ENCODE assay signal across 8 cellular contexts in genomic region chr19:44304659-44305193, GRCh38. TPM values are rescaled to one million over a fixed set of nuclear protein-coding genes. Genes with fewer than 3 reads are reported as not detected.
DNase-seq lines count a peak whose midpoint lies in the region; ATAC-seq, FAIRE-seq and TF ChIP-seq lines count a peak whose summit lies in the region.

Gene ZNF235 (minus strand): TSS chr19:44305025. CDS start chr19:44303404, 1,621 bp downstream.

- TF ChIP-seq CTCF in A549 (IDR thresholded peaks at IDR 0.05) (no peak), WTC11 (IDR thresholded peaks at IDR 0.05) (no peak)

- peak within 1 kb of the TSS; percentile 17 for H3K27ac Mint-ChIP-seq in WTC11
- H3K27ac Mint-ChIP-seq in central memory CD8-positive, alpha-beta T cell (ENCODE audit: low read depth), result peak within 1 kb of the TSS; percentile 80

- 0 out of 5 replicates have a peak, but pooled peaks of 1 of the 2 experiments have one; percentile 18 for TF ChIP-seq RAD21 in A549 (conservative IDR thresholded peaks at IDR 0.05 in 1 of 2, IDR thresholded peaks at IDR 0.05 in 1 of 2)

- peak within 1 kb of the TSS; percentile 66 for H3K4me3 ChIP-seq in A549

- H3K9me3 Mint-ChIP-seq in WTC11, result peaks cover 25% of the 10 kb centered on the region
- H3K9me3 Mint-ChIP-seq in central memory CD8-positive, alpha-beta T cell, result peaks cover 8% of the 10 kb centered on the region

- H3K4me1 ChIP-seq in A549, result no peaks in the 10 kb centered on the region

- DNase-seq in A549 (ENCODE audit: low read depth in 1 of 2, low spot score in 1 of 2), result peak; percentile 96 to 99
- DNase-seq in NCI-H2171 treated with DMSO at 0.1 percent for 48 hours (lab: John Stamatoyannopoulos, UW), result peak; percentile 92
- peak; percentile 87 for DNase-seq in WTC11 (ENCODE audit: low spot score)
- DNase-seq in central memory CD8-positive, alpha-beta T cell (ENCODE audit: low spot score in 2 of 2), result peak; percentile 17 to 27
- DNase-seq in inferior parietal cortex (ENCODE audit: extremely low spot score), result peak; percentile 99
- DNase-seq in smooth muscle cell of the brain vasculature (ENCODE audit: low read depth, low spot score), result peak; percentile 89

- H3K4me3 Mint-ChIP-seq in WTC11, result peak within 1 kb of the TSS; percentile 94
- H3K4me3 Mint-ChIP-seq in central memory CD8-positive, alpha-beta T cell, result peak within 1 kb of the TSS; percentile 84

- H3K27me3 Mint-ChIP-seq in WTC11 (ENCODE audit: low read depth), result peaks cover 12% of the 10 kb centered on the region
- peaks cover 13% of the 10 kb centered on the region for H3K27me3 Mint-ChIP-seq in central memory CD8-positive, alpha-beta T cell

- H3K36me3 Mint-ChIP-seq in WTC11, result peaks cover 22% of the 10 kb centered on the region
- H3K36me3 Mint-ChIP-seq in central memory CD8-positive, alpha-beta T cell (ENCODE audit: insufficient read depth), result peaks cover 15% of the 10 kb centered on the region

- WGBS in A549 (ENCODE audit: missing lambda C conversion rate), result under 1% methylated on average over 23 of the region's 31 CpGs

- POLR2A ChIA-PET in A549 (lab: Yijun Ruan, JAX) (interaction anchor here (0.6 to 1.5 kb wide), 5 partner anchors 45 to 196 kb away, joined by 3 to 9 read pairs (median 4); partner anchors contain the start of genes ZNF180, ZNF227 and ZNF233), WTC11 (lab: Charles Lee) (interaction anchor here (1.5 kb wide), 1 partner anchor 44 kb away, joined by 3 read pairs; no protein-coding TSS in a partner anchor)

- TF ChIP-seq EP300 in A549 (IDR thresholded peaks at IDR 0.05), result no peak

- TF ChIP-seq POLR2A in A549 (IDR thresholded peaks at IDR 0.05; ENCODE audit: low read length), result peak; percentile 56; the same call in 1 of the 2 replicates

- H3K9me3 ChIP-seq in A549, result peaks cover 41% of the 10 kb centered on the region

- H3K4me2 ChIP-seq in A549, result peak within 1 kb of the TSS; percentile 72

- H3K4me1 Mint-ChIP-seq in WTC11, result peaks cover 8% of the 10 kb centered on the region
- peaks cover 11% of the 10 kb centered on the region for H3K4me1 Mint-ChIP-seq in central memory CD8-positive, alpha-beta T cell

- H3K27ac ChIP-seq in A549, result peak within 1 kb of the TSS; percentile 77 to 93

- CTCF ChIA-PET in A549 (lab: Yijun Ruan, JAX), result interaction anchor here (0.9 to 1.6 kb wide), 2 partner anchors 17 to 28 kb away, joined by 3 read pairs; no protein-coding TSS in a partner anchor
- CTCF ChIA-PET in WTC11 (lab: Charles Lee), result interaction anchor here (0.7 kb wide), 1 partner anchor 45 kb away, joined by 3 read pairs; the partner anchor contains the start of gene ZNF233

- peak; percentile 99 for FAIRE-seq in A549 (lab: Jason Lieb, UNC)

- ATAC-seq in A549, result peak; percentile 100
- ATAC-seq in GM18861 (IDR thresholded peaks at IDR 0.05; ENCODE audit: unreplicated experiment), result peak; percentile 80
- peak; percentile 94 for ATAC-seq in HG03097 (IDR thresholded peaks at IDR 0.05; ENCODE audit: low FRiP score, unreplicated experiment)
- peak; percentile 99 for ATAC-seq in WTC11
- peak; percentile 86 for ATAC-seq in central memory CD8-positive, alpha-beta T cell (replicated peaks; ENCODE audit: extremely low read depth, poor library complexity, severe bottlenecking)

TF ChIP-seq in A549, 52 proteins besides CTCF, POLR2A, EP300 and RAD21 (continues in another document):
- TF ChIP-seq ESRRA (IDR thresholded peaks at IDR 0.05; ENCODE audit: borderline replicate concordance, low read length) (no peak), EHF (CRISPR knock-in tag; IDR thresholded peaks at IDR 0.05) (no peak), NPAS2 (CRISPR knock-in tag; IDR thresholded peaks at IDR 0.05; ENCODE audit: borderline replicate concordance) (no peak), USF2 (IDR thresholded peaks at IDR 0.05) (no peak), BHLHE40 (IDR thresholded peaks at IDR 0.05; ENCODE audit: low read depth, low read length) (no peak), BCL3 (IDR thresholded peaks at IDR 0.05) (peak; percentile 66; the same call in 2 of the 3 replicates), HEYL (CRISPR knock-in tag; IDR thresholded peaks at IDR 0.05) (no peak), FOSL2 (IDR thresholded peaks at IDR 0.05) (no peak), FOSL2 (CRISPR knock-in tag; IDR thresholded peaks at IDR 0.05) (peak; percentile 85), TP53 (CRISPR knock-in tag; IDR thresholded peaks at IDR 0.05) (no peak), MYC (IDR thresholded peaks at IDR 0.05; ENCODE audit: borderline replicate concordance, low read length) (no peak), MAX (IDR thresholded peaks at IDR 0.05) (peak; percentile 55), JUN (IDR thresholded peaks at IDR 0.05) (peak in 1 of 2 experiments; percentile 79; a peak in 2 of 5 replicates), SMC3 (IDR thresholded peaks at IDR 0.05) (no peak)

TF ChIP-seq in WTC11, 78 proteins besides CTCF, POLR2A, EP300 and RAD21:
- TF ChIP-seq CREM (CRISPR knock-in tag; IDR thresholded peaks at IDR 0.05), result 0 out of 2 replicates have a peak, but pooled peaks have one; percentile 47
- TF ChIP-seq FOXK1 (CRISPR knock-in tag; IDR thresholded peaks at IDR 0.05), result peak; percentile 28; the same call in 1 of the 2 replicates
- peak; percentile 33; the same call in 1 of the 2 replicates for TF ChIP-seq GABPB1 (CRISPR knock-in tag; IDR thresholded peaks at IDR 0.05)
- TF ChIP-seq E2F5 (CRISPR knock-in tag; IDR thresholded peaks at IDR 0.05), result no peak
- TF ChIP-seq ZNF671 (CRISPR knock-in tag; IDR thresholded peaks at IDR 0.05), result no peak
- TF ChIP-seq MAX (CRISPR knock-in tag; IDR thresholded peaks at IDR 0.05), result peak; percentile 58; the same call in 1 of the 2 replicates
- no peak for TF ChIP-seq GRHL2 (CRISPR knock-in tag; IDR thresholded peaks at IDR 0.05; ENCODE audit: insufficient replicate concordance, severe bottlenecking)

RNA-seq across cellular contexts. Expression of gene ZNF235, which starts in this region (rescaled TPM):
- polyA plus RNA-seq in A549 (2011; rRNA removed) (7.4 and 8.4 TPM in 2 replicates), A549 (2017; fragmentation: RNase III; extraction: RNeasy Plus Mini Kit Qiagen cat#74134 plus additional on column Dnase treatment) (3.8 to 4.9 TPM (median 4.2 TPM) in 3 replicates)
- polyA plus RNA-seq in A549 (2012; cell fraction: cytosol; rRNA removed), result 1.3 and 1.6 TPM in 2 replicates
- polyA plus RNA-seq in A549 (2012; cell fraction: nucleus; rRNA removed), result 3.1 and 5.0 TPM in 2 replicates
- polyA minus RNA-seq in A549 (2011; rRNA and poly(A)+ RNA removed), result 6.0 and 8.2 TPM in 2 replicates
- total RNA-seq in WTC11 (2021), result 3.9 to 5.2 TPM (median 4.5 TPM) in 3 replicates

Comparison
In these comparisons a context has a peak if more than half of its experiments do, and no peak if none do; other contexts are left out.
1. Peak in every context shown above with its lines: DNase-seq, ATAC-seq, H3K4me3 ChIP-seq and H3K27ac ChIP-seq.
2. DNase-seq: peak in every context shown above with its lines; median percentile 99 in inferior parietal cortex; 98 in A549; 92 in NCI-H2171 treated with DMSO at 0.1 percent for 48 hours; 89 in smooth muscle cell of the brain vasculature; 87 in WTC11; 22 in central memory CD8-positive, alpha-beta T cell.